Comparison of ENCODE assay signal across 18 cellular contexts in the genomic region with DNA sequence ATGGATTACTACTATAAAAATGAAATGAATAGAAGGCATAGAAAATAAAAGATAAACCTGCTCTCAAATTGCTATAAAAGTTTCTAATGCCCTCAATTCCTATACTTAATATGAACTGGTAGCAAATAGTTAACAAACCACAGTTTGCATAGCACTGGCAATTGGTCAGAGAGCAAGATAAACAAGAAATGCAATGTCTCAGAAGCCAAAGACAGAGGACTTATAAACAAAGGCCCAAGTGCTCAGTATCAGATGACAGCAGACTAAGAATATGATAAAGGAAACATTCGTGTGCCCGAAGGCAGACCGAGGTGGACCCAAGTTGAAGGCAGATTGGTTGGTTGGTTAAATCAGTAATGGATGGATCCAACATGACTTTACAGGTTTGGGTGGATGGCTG. TPM values are rescaled to one million over a fixed set of nuclear protein-coding genes. Genes with fewer than 3 reads are reported as not detected.
DNase-seq lines count a peak whose midpoint lies in the region; ATAC-seq, FAIRE-seq and TF ChIP-seq lines count a peak whose summit lies in the region.
"Had no signal": no experiment of that assay in that cellular context is flagged by ENCODE, and none has a peak within 500 bp of the region (broad histone marks: within the 10 kb centered on the region; RNA-seq: fewer than 3 reads in every experiment).

No MANE protein-coding gene starts in this region.

- TF ChIP-seq CTCF in HFFc6 (IDR thresholded peaks at IDR 0.05) (no peak), bronchial epithelial cell (IDR thresholded peaks at IDR 0.05; ENCODE audit: insufficient read depth, low read length, severe bottlenecking) (no peak)

- peak; percentile 6 for DNase-seq in AG08395 (ENCODE audit: low spot score)
- DNase-seq in HFFc6: peak; percentile 71
- peak; percentile 15 for DNase-seq in bronchial epithelial cell (ENCODE audit: low read depth)
- peak; percentile 65 for DNase-seq in non-pigmented ciliary epithelial cell (ENCODE audit: low read depth)
- no peak for DNase-seq in NK-92 treated with Interleukin-12 subunit alpha and Interleukin-12 subunit beta, amount 100 ng/mL, for 24 hours (lab: John Stamatoyannopoulos, UW)
- no peak for DNase-seq in DMS79 treated with DMSO at 0.1 percent for 48 hours (lab: John Stamatoyannopoulos, UW)
- no peak for DNase-seq in GM03348 (ENCODE audit: low spot score)
- DNase-seq: activated CD4-positive, alpha-beta memory T cell treated with anti-CD3 and anti-CD28 coated beads, Interleukin-2, amount 10 ng/mL, durations not matched to agents 7 days and 5 days; C1 segment of cervical spinal cord; left colon; NCI-H187 treated with DMSO at 0.1 percent for 48 hours; NCI-H69; Peyer's patch; small intestine; stimulated activated naive CD4-positive, alpha-beta T cell treated with Interleukin-2 at 50 U/mL for 16 hours had no signal

- H3K36me3 Mint-ChIP-seq in HFFc6 (ENCODE audit: low read depth): peaks cover 56% of the 10 kb centered on the region

- H3K36me3 ChIP-seq in bronchial epithelial cell (ENCODE audit: control insufficient read depth, insufficient read depth, low read length): peaks cover 24% of the 10 kb centered on the region

- H3K4me3 ChIP-seq in bronchial epithelial cell (ENCODE audit: low read depth, low read length): no peak overlapping the region
- H3K4me3 ChIP-seq: ascending aorta, Peyer's patch, vagina had no signal

- H3K9me3 Mint-ChIP-seq in HFFc6: no peaks in the 10 kb centered on the region
- H3K9me3 Mint-ChIP-seq: activated CD4-positive, alpha-beta memory T cell treated with anti-CD3 and anti-CD28 coated beads, Interleukin-2, amount 10 ng/mL, durations not matched to agents 7 days and 5 days had no signal

- H3K27ac Mint-ChIP-seq in HFFc6: peak overlapping the region; percentile 71
- H3K27ac Mint-ChIP-seq: activated CD4-positive, alpha-beta memory T cell treated with anti-CD3 and anti-CD28 coated beads, Interleukin-2, amount 10 ng/mL, durations not matched to agents 7 days and 5 days had no signal

- peaks cover 30% of the 10 kb centered on the region for H3K4me1 Mint-ChIP-seq in HFFc6 (ENCODE audit: low read depth)

- no peak for ATAC-seq in HG03460 (IDR thresholded peaks at IDR 0.05; ENCODE audit: unreplicated experiment)
- ATAC-seq: left colon had no signal

- H3K27me3 ChIP-seq in bronchial epithelial cell (ENCODE audit: control insufficient read depth, insufficient read depth, low read length): no peaks in the 10 kb centered on the region
- H3K27me3 ChIP-seq: ascending aorta, Peyer's patch, vagina had no signal

- H3K27me3 Mint-ChIP-seq in HFFc6 (ENCODE audit: insufficient read depth): no peaks in the 10 kb centered on the region; the same call in none of the 2 replicates
- H3K27me3 Mint-ChIP-seq: activated CD4-positive, alpha-beta memory T cell treated with anti-CD3 and anti-CD28 coated beads, Interleukin-2, amount 10 ng/mL, durations not matched to agents 7 days and 5 days had no signal

- no peak for FAIRE-seq in bronchial epithelial cell (lab: Jason Lieb, UNC)
- FAIRE-seq: small intestine had no signal

- peak overlapping the region; percentile 26 for H3K4me3 Mint-ChIP-seq in HFFc6
- H3K4me3 Mint-ChIP-seq: activated CD4-positive, alpha-beta memory T cell treated with anti-CD3 and anti-CD28 coated beads, Interleukin-2, amount 10 ng/mL, durations not matched to agents 7 days and 5 days had no signal

RNA-seq across cellular contexts. Expression of gene IPO5, which starts 50.6 kb away (rescaled TPM):
- total RNA-seq in HFFc6 (2021; fragmentation: NEBNext Ultra II Directional; extraction: Animal tissue kit (Norgen Biotek cat#: 25700)): 100 to 1,000 TPM; 183 to 247 (median 222) TPM
- 96.3 and 112 TPM in 2 replicates for total RNA-seq in bronchial epithelial cell

Comparison
In these comparisons a context has a peak if more than half of its experiments do, and no peak if none do; other contexts are left out.
1. DNase-seq: peak in AG08395 (single experiment), HFFc6 (single experiment), bronchial epithelial cell (single experiment) and non-pigmented ciliary epithelial cell (single experiment); none in NK-92 treated with Interleukin-12 subunit alpha and Interleukin-12 subunit beta, amount 100 ng/mL, for 24 hours (single experiment), DMS79 treated with DMSO at 0.1 percent for 48 hours (single experiment) and GM03348 (single experiment).